Comparison of ENCODE assay signal across 8 cellular contexts in genomic region chr1:230797376-230798186, GRCh38. TPM values are rescaled to one million over a fixed set of nuclear protein-coding genes. Genes with fewer than 3 reads are reported as not detected.
DNase-seq lines count a peak whose midpoint lies in the region; ATAC-seq, FAIRE-seq and TF ChIP-seq lines count a peak whose summit lies in the region.

No MANE protein-coding gene starts in this region.

- H3K9me3 ChIP-seq in SK-N-MC (ENCODE audit: low read depth, low read length) = no peaks in the 10 kb centered on the region

- no peak overlapping the region for H3K27ac ChIP-seq in SK-N-MC

- no peaks in the 10 kb centered on the region for H3K36me3 ChIP-seq in SK-N-MC (ENCODE audit: insufficient read depth, low read length)

- TF ChIP-seq CTCF in D721Med (IDR thresholded peaks at IDR 0.05; ENCODE audit: insufficient read depth, missing control alignments) (peak; percentile 76), omental fat pad (IDR thresholded peaks at IDR 0.05) (peak in 1 of 3 donors; percentile 50)

- no peak for FAIRE-seq in D721Med (lab: Jason Lieb, UNC)

- no peak overlapping the region for H3K4me3 ChIP-seq in SK-N-MC

- no peak overlapping the region for H3K9ac ChIP-seq in SK-N-MC (ENCODE audit: insufficient read length)

- ATAC-seq in omental fat pad (ENCODE audit: low FRiP score) (peak; percentile 81), HG02981 (IDR thresholded peaks at IDR 0.05; ENCODE audit: unreplicated experiment) (no peak), GM21526 (IDR thresholded peaks at IDR 0.05; ENCODE audit: low FRiP score, unreplicated experiment) (no peak), HG03175 (IDR thresholded peaks at IDR 0.05; ENCODE audit: unreplicated experiment) (no peak)

- DNase-seq in D721Med (ENCODE audit: insufficient read length, low spot score) (no peak), HT1080 (ENCODE audit: low read depth) (peak; percentile 32), SK-N-MC (ENCODE audit: low read depth, low spot score) (peak; percentile 55), fibroblast of the conjunctiva (ENCODE audit: low read depth) (peak; percentile 66), omental fat pad (ENCODE audit: low spot score) (no peak)

RNA-seq across cellular contexts. Expression of gene CAPN9, which starts 50.4 kb away (rescaled TPM):
- total RNA-seq in HT1080 (2014; rRNA removed; shearing (Covaris generic)) = not detected in 2 replicates
- polyA plus RNA-seq in HT1080 (2015; cell fraction: cytosol; rRNA removed) = not detected in 2 replicates
- polyA plus RNA-seq in HT1080 (2015; cell fraction: nucleus; rRNA removed) = not detected in 2 replicates
- total RNA-seq in omental fat pad = not detected

Comparison
In these comparisons a context has a peak if more than half of its experiments do, and no peak if none do; other contexts are left out.
1. DNase-seq: peak in HT1080 (single experiment), SK-N-MC (single experiment) and fibroblast of the conjunctiva (single experiment); none in D721Med (single experiment) and omental fat pad (single experiment).